ENCODE assay signal across 1 cellular context in genomic region chr12:113231275-113232231, GRCh38.
TF ChIP-seq lines count a peak whose summit lies in the region.

No MANE protein-coding gene starts in this region.

TF ChIP-seq in K562, 482 proteins besides CTCF, POLR2A, EP300 and RAD21 (continued from another document):
- TF ChIP-seq SMAD4 (CRISPR knock-in tag; conservative IDR thresholded peaks at IDR 0.05), result peak; percentile 45
- peak; percentile 9; the same call in 1 of the 2 replicates for TF ChIP-seq SMARCA5 (IDR thresholded peaks at IDR 0.05)
- TF ChIP-seq ETS2 (tag; IDR thresholded peaks at IDR 0.05; ENCODE audit: borderline replicate concordance, poor library complexity, severe bottlenecking), result no peak
- TF ChIP-seq KLF13 (tag; IDR thresholded peaks at IDR 0.05; ENCODE audit: borderline replicate concordance, low read depth), result peak; percentile 18; the same call in 1 of the 2 replicates
- TF ChIP-seq CBFA2T3 (IDR thresholded peaks at IDR 0.05), result peak; percentile 93
- TF ChIP-seq TOE1 (IDR thresholded peaks at IDR 0.05; ENCODE audit: borderline replicate concordance), result 0 out of 2 replicates have a peak, but pooled peaks have one; percentile 15
- no peak for TF ChIP-seq TOE1 (CRISPR knock-in tag; IDR thresholded peaks at IDR 0.05; ENCODE audit: borderline replicate concordance, low read depth)
- TF ChIP-seq NCOR1 (IDR thresholded peaks at IDR 0.05), result peak; percentile 83
- peak; percentile 47 for TF ChIP-seq RBM25 (IDR thresholded peaks at IDR 0.05; ENCODE audit: low read depth, low read length, severe bottlenecking)
- TF ChIP-seq MLX (CRISPR knock-in tag; conservative IDR thresholded peaks at IDR 0.05), result no peak
- TF ChIP-seq GATAD2A (IDR thresholded peaks at IDR 0.05), result no peak
- TF ChIP-seq ZNF551 (CRISPR knock-in tag; IDR thresholded peaks at IDR 0.05), result no peak
- 0 out of 4 replicates have a peak, but pooled peaks of 1 of the 2 experiments have one; percentile 59 for TF ChIP-seq ARNT (IDR thresholded peaks at IDR 0.05)
- no peak for TF ChIP-seq ETV6 (IDR thresholded peaks at IDR 0.05; ENCODE audit: borderline replicate concordance in 1 of 2, low read depth in 2 of 2, low read length in 1 of 2)
- TF ChIP-seq ETV6 (CRISPR knock-in tag; IDR thresholded peaks at IDR 0.05; ENCODE audit: borderline replicate concordance), result no peak
- no peak for TF ChIP-seq RBM39 (optimal IDR thresholded peaks at IDR 0.05; ENCODE audit: low read depth, low read length)
- peak; percentile 75 for TF ChIP-seq THRA (IDR thresholded peaks at IDR 0.05)
- TF ChIP-seq DPF2 (IDR thresholded peaks at IDR 0.05), result peak; percentile 87
- no peak for TF ChIP-seq ZNF696 (CRISPR knock-in tag; conservative IDR thresholded peaks at IDR 0.05)
- 0 out of 2 replicates have a peak, but pooled peaks have one; percentile 27 for TF ChIP-seq XRCC5 (IDR thresholded peaks at IDR 0.05; ENCODE audit: low read depth, low read length)
- peak; percentile 58 for TF ChIP-seq MTA2 (IDR thresholded peaks at IDR 0.05; ENCODE audit: low read depth)
- TF ChIP-seq SRF (CRISPR knock-in tag; IDR thresholded peaks at IDR 0.05), result peak; percentile 95 to 99
- no peak for TF ChIP-seq NR0B1 (IDR thresholded peaks at IDR 0.05; ENCODE audit: partially characterized antibody)
- 0 out of 4 replicates have a peak, but pooled peaks of 1 of the 2 experiments have one; percentile 46 for TF ChIP-seq MNT (conservative IDR thresholded peaks at IDR 0.05)
- peak; percentile 15; the same call in 1 of the 2 replicates for TF ChIP-seq HDAC8 (tag; IDR thresholded peaks at IDR 0.05)
- no peak for TF ChIP-seq DACH1 (IDR thresholded peaks at IDR 0.05; ENCODE audit: partially characterized antibody)
- TF ChIP-seq ZNF644 (tag; IDR thresholded peaks at IDR 0.05; ENCODE audit: low read depth), result 0 out of 2 replicates have a peak, but pooled peaks have one; percentile 51
- peak in 1 of 2 experiments; percentile 38 for TF ChIP-seq E2F6 (IDR thresholded peaks at IDR 0.05; ENCODE audit: borderline replicate concordance in 1 of 2, extremely low read depth in 1 of 2, insufficient read depth in 1 of 2, insufficient read length in 1 of 2, low read depth in 1 of 2, low read length in 1 of 2, poor library complexity in 1 of 2, severe bottlenecking in 1 of 2)
- TF ChIP-seq PTRF (tag; IDR thresholded peaks at IDR 0.05), result 0 out of 2 replicates have a peak, but pooled peaks have one; percentile 14
- peak; percentile 52; the same call in 1 of the 2 replicates for TF ChIP-seq STAT5A (IDR thresholded peaks at IDR 0.05; ENCODE audit: borderline replicate concordance, low read length)
- no peak for TF ChIP-seq ID3 (CRISPR knock-in tag; IDR thresholded peaks at IDR 0.05)
- TF ChIP-seq ID3 (tag; IDR thresholded peaks at IDR 0.05), result peak; percentile 78; the same call in 1 of the 2 replicates
- peak; percentile 49 for TF ChIP-seq RBBP5 (IDR thresholded peaks at IDR 0.05; ENCODE audit: borderline replicate concordance, insufficient read depth, low read length, poor library complexity, severe bottlenecking)
- TF ChIP-seq ETV5 (CRISPR knock-in tag; IDR thresholded peaks at IDR 0.05; ENCODE audit: low read depth), result peak; percentile 20; the same call in 1 of the 2 replicates
- peak; percentile 89 for TF ChIP-seq CBFA2T2 (conservative IDR thresholded peaks at IDR 0.05)
- TF ChIP-seq VEZF1 (CRISPR knock-in tag; IDR thresholded peaks at IDR 0.05), result 0 out of 2 replicates have a peak, but pooled peaks have one; percentile 0
- peak; percentile 50 for TF ChIP-seq MEIS2 (IDR thresholded peaks at IDR 0.05; ENCODE audit: partially characterized antibody)
- 0 out of 2 replicates have a peak, but pooled peaks have one; percentile 37 for TF ChIP-seq TFAP4 (CRISPR knock-in tag; IDR thresholded peaks at IDR 0.05; ENCODE audit: borderline replicate concordance)
- peak; percentile 30; the same call in 1 of the 2 replicates for TF ChIP-seq NCOA1 (IDR thresholded peaks at IDR 0.05; ENCODE audit: low read depth)
- peak; percentile 90 for TF ChIP-seq ZNF395 (CRISPR knock-in tag; IDR thresholded peaks at IDR 0.05)
- peak; percentile 54 for TF ChIP-seq CXXC5 (CRISPR knock-in tag; IDR thresholded peaks at IDR 0.05)
- TF ChIP-seq HCFC1 (IDR thresholded peaks at IDR 0.05; ENCODE audit: low read depth, low read length), result no peak
- peak; percentile 51; the same call in 1 of the 2 replicates for TF ChIP-seq ELF1 (tag; IDR thresholded peaks at IDR 0.05)
- no peak for TF ChIP-seq CHD1 (IDR thresholded peaks at IDR 0.05; ENCODE audit: low read length)
- TF ChIP-seq SOX6 (IDR thresholded peaks at IDR 0.05), result peak; percentile 78
- TF ChIP-seq PBX2 (CRISPR knock-in tag; IDR thresholded peaks at IDR 0.05; ENCODE audit: low read depth), result no peak
- no peak for TF ChIP-seq PBX2 (tag; conservative IDR thresholded peaks at IDR 0.05; ENCODE audit: low read depth)
- TF ChIP-seq ZNF592 (IDR thresholded peaks at IDR 0.05), result 0 out of 2 replicates have a peak, but pooled peaks have one; percentile 49
- peak in 1 of 2 experiments; percentile 68; a peak in 1 of 4 replicates for TF ChIP-seq TEAD1 (CRISPR knock-in tag; IDR thresholded peaks at IDR 0.05)
